Comparison of ENCODE assay signal across 1 cellular context in the genomic region with DNA sequence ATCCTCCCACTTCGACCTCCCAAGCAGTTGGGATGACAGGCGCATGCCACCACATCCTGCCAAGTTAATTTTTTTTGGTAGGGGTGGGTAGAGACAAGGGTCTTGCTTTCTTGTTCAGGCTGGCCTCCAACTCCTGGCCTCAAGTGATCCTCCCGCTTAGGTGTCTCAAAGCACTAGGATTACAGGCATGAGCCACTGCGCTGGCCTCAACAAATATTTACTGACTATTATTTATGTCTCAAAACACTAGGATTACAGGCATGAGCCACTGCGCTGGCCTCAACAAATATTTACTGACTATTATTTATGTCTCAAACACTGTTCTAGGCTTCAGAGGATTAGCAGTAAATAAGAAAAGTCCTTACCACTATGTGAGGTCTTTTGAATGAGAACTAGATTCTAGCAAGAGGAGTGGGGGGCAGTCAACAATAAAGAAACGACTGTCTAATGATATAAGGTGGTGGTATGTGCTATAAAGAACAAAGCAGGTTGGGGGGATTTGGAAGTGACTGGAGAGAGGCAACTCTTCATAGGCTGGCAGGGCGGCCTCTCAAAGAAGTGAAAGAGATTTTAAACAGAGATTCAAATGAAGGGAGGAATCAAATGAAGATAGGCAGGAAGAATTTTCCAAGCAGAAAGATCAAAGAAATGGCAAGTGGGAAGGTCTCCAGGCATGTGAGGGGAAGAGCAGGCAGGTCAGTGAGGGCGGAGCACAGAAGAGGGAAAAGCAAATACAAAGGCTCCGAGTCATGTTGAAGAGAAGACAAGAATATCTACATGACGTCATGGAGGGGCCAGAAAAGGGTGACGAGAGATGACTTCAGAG.
TF ChIP-seq lines count a peak whose summit lies in the region.

No MANE protein-coding gene starts in this region.

TF ChIP-seq in HepG2, 621 proteins besides CTCF, POLR2A, EP300 and RAD21 (continued from another document and continues in another):
- TF ChIP-seq, protein P1, sequence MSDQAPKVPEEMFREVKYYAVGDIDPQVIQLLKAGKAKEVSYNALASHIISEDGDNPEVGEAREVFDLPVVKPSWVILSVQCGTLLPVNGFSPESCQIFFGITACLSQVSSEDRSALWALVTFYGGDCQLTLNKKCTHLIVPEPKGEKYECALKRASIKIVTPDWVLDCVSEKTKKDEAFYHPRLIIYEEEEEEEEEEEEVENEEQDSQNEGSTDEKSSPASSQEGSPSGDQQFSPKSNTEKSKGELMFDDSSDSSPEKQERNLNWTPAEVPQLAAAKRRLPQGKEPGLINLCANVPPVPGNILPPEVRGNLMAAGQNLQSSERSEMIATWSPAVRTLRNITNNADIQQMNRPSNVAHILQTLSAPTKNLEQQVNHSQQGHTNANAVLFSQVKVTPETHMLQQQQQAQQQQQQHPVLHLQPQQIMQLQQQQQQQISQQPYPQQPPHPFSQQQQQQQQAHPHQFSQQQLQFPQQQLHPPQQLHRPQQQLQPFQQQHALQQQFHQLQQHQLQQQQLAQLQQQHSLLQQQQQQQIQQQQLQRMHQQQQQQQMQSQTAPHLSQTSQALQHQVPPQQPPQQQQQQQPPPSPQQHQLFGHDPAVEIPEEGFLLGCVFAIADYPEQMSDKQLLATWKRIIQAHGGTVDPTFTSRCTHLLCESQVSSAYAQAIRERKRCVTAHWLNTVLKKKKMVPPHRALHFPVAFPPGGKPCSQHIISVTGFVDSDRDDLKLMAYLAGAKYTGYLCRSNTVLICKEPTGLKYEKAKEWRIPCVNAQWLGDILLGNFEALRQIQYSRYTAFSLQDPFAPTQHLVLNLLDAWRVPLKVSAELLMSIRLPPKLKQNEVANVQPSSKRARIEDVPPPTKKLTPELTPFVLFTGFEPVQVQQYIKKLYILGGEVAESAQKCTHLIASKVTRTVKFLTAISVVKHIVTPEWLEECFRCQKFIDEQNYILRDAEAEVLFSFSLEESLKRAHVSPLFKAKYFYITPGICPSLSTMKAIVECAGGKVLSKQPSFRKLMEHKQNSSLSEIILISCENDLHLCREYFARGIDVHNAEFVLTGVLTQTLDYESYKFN (CRISPR knock-in tag; conservative IDR thresholded peaks at IDR 0.05): peak; percentile 80
- TF ChIP-seq, protein P2, sequence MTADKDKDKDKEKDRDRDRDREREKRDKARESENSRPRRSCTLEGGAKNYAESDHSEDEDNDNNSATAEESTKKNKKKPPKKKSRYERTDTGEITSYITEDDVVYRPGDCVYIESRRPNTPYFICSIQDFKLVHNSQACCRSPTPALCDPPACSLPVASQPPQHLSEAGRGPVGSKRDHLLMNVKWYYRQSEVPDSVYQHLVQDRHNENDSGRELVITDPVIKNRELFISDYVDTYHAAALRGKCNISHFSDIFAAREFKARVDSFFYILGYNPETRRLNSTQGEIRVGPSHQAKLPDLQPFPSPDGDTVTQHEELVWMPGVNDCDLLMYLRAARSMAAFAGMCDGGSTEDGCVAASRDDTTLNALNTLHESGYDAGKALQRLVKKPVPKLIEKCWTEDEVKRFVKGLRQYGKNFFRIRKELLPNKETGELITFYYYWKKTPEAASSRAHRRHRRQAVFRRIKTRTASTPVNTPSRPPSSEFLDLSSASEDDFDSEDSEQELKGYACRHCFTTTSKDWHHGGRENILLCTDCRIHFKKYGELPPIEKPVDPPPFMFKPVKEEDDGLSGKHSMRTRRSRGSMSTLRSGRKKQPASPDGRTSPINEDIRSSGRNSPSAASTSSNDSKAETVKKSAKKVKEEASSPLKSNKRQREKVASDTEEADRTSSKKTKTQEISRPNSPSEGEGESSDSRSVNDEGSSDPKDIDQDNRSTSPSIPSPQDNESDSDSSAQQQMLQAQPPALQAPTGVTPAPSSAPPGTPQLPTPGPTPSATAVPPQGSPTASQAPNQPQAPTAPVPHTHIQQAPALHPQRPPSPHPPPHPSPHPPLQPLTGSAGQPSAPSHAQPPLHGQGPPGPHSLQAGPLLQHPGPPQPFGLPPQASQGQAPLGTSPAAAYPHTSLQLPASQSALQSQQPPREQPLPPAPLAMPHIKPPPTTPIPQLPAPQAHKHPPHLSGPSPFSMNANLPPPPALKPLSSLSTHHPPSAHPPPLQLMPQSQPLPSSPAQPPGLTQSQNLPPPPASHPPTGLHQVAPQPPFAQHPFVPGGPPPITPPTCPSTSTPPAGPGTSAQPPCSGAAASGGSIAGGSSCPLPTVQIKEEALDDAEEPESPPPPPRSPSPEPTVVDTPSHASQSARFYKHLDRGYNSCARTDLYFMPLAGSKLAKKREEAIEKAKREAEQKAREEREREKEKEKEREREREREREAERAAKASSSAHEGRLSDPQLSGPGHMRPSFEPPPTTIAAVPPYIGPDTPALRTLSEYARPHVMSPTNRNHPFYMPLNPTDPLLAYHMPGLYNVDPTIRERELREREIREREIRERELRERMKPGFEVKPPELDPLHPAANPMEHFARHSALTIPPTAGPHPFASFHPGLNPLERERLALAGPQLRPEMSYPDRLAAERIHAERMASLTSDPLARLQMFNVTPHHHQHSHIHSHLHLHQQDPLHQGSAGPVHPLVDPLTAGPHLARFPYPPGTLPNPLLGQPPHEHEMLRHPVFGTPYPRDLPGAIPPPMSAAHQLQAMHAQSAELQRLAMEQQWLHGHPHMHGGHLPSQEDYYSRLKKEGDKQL (CRISPR knock-in tag; IDR thresholded peaks at IDR 0.05; ENCODE audit: low read depth): peak; percentile 98
- TF ChIP-seq MLLT10 (CRISPR knock-in tag; IDR thresholded peaks at IDR 0.05) (no peak), DNMT3B (CRISPR knock-in tag; conservative IDR thresholded peaks at IDR 0.05) (no peak), ZNF660 (CRISPR knock-in tag; IDR thresholded peaks at IDR 0.05; ENCODE audit: borderline replicate concordance, low read depth) (no peak), PAX8 (CRISPR knock-in tag; IDR thresholded peaks at IDR 0.05; ENCODE audit: borderline replicate concordance) (no peak), JARID2 (CRISPR knock-in tag; IDR thresholded peaks at IDR 0.05; ENCODE audit: insufficient replicate concordance) (no peak), CENPX (CRISPR knock-in tag; IDR thresholded peaks at IDR 0.05) (no peak), RORA (CRISPR knock-in tag; IDR thresholded peaks at IDR 0.05) (no peak), SNAI1 (CRISPR knock-in tag; IDR thresholded peaks at IDR 0.05; ENCODE audit: borderline replicate concordance) (no peak), ZNF430 (CRISPR knock-in tag; IDR thresholded peaks at IDR 0.05) (peak; percentile 60; the same call in 1 of the 2 replicates), STAG1 (CRISPR knock-in tag; IDR thresholded peaks at IDR 0.05) (no peak), NCOR1 (IDR thresholded peaks at IDR 0.05; ENCODE audit: borderline replicate concordance, low read length) (peak; percentile 46; the same call in 1 of the 2 replicates), ZNF720 (CRISPR knock-in tag; IDR thresholded peaks at IDR 0.05) (no peak), ZZZ3 (CRISPR knock-in tag; IDR thresholded peaks at IDR 0.05; ENCODE audit: borderline replicate concordance) (no peak), ZBTB7A (CRISPR knock-in tag; IDR thresholded peaks at IDR 0.05) (no peak), IRF2 (CRISPR knock-in tag; IDR thresholded peaks at IDR 0.05) (no peak), AGO1 (IDR thresholded peaks at IDR 0.05; ENCODE audit: low read depth, low read length, poor library complexity, severe bottlenecking) (no peak)
- TF ChIP-seq, protein P3, sequence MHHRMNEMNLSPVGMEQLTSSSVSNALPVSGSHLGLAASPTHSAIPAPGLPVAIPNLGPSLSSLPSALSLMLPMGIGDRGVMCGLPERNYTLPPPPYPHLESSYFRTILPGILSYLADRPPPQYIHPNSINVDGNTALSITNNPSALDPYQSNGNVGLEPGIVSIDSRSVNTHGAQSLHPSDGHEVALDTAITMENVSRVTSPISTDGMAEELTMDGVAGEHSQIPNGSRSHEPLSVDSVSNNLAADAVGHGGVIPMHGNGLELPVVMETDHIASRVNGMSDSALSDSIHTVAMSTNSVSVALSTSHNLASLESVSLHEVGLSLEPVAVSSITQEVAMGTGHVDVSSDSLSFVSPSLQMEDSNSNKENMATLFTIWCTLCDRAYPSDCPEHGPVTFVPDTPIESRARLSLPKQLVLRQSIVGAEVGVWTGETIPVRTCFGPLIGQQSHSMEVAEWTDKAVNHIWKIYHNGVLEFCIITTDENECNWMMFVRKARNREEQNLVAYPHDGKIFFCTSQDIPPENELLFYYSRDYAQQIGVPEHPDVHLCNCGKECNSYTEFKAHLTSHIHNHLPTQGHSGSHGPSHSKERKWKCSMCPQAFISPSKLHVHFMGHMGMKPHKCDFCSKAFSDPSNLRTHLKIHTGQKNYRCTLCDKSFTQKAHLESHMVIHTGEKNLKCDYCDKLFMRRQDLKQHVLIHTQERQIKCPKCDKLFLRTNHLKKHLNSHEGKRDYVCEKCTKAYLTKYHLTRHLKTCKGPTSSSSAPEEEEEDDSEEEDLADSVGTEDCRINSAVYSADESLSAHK (CRISPR knock-in tag; IDR thresholded peaks at IDR 0.05; ENCODE audit: borderline replicate concordance): no peak
- TF ChIP-seq, protein P4, sequence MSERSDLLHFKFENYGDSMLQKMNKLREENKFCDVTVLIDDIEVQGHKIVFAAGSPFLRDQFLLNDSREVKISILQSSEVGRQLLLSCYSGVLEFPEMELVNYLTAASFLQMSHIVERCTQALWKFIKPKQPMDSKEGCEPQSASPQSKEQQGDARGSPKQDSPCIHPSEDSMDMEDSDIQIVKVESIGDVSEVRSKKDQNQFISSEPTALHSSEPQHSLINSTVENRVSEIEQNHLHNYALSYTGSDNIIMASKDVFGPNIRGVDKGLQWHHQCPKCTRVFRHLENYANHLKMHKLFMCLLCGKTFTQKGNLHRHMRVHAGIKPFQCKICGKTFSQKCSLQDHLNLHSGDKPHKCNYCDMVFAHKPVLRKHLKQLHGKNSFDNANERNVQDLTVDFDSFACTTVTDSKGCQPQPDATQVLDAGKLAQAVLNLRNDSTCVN (CRISPR knock-in tag; IDR thresholded peaks at IDR 0.05; ENCODE audit: borderline replicate concordance): no peak
- TF ChIP-seq, protein P5, sequence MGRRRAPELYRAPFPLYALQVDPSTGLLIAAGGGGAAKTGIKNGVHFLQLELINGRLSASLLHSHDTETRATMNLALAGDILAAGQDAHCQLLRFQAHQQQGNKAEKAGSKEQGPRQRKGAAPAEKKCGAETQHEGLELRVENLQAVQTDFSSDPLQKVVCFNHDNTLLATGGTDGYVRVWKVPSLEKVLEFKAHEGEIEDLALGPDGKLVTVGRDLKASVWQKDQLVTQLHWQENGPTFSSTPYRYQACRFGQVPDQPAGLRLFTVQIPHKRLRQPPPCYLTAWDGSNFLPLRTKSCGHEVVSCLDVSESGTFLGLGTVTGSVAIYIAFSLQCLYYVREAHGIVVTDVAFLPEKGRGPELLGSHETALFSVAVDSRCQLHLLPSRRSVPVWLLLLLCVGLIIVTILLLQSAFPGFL (CRISPR knock-in tag; IDR thresholded peaks at IDR 0.05): no peak
- TF ChIP-seq, protein P6, sequence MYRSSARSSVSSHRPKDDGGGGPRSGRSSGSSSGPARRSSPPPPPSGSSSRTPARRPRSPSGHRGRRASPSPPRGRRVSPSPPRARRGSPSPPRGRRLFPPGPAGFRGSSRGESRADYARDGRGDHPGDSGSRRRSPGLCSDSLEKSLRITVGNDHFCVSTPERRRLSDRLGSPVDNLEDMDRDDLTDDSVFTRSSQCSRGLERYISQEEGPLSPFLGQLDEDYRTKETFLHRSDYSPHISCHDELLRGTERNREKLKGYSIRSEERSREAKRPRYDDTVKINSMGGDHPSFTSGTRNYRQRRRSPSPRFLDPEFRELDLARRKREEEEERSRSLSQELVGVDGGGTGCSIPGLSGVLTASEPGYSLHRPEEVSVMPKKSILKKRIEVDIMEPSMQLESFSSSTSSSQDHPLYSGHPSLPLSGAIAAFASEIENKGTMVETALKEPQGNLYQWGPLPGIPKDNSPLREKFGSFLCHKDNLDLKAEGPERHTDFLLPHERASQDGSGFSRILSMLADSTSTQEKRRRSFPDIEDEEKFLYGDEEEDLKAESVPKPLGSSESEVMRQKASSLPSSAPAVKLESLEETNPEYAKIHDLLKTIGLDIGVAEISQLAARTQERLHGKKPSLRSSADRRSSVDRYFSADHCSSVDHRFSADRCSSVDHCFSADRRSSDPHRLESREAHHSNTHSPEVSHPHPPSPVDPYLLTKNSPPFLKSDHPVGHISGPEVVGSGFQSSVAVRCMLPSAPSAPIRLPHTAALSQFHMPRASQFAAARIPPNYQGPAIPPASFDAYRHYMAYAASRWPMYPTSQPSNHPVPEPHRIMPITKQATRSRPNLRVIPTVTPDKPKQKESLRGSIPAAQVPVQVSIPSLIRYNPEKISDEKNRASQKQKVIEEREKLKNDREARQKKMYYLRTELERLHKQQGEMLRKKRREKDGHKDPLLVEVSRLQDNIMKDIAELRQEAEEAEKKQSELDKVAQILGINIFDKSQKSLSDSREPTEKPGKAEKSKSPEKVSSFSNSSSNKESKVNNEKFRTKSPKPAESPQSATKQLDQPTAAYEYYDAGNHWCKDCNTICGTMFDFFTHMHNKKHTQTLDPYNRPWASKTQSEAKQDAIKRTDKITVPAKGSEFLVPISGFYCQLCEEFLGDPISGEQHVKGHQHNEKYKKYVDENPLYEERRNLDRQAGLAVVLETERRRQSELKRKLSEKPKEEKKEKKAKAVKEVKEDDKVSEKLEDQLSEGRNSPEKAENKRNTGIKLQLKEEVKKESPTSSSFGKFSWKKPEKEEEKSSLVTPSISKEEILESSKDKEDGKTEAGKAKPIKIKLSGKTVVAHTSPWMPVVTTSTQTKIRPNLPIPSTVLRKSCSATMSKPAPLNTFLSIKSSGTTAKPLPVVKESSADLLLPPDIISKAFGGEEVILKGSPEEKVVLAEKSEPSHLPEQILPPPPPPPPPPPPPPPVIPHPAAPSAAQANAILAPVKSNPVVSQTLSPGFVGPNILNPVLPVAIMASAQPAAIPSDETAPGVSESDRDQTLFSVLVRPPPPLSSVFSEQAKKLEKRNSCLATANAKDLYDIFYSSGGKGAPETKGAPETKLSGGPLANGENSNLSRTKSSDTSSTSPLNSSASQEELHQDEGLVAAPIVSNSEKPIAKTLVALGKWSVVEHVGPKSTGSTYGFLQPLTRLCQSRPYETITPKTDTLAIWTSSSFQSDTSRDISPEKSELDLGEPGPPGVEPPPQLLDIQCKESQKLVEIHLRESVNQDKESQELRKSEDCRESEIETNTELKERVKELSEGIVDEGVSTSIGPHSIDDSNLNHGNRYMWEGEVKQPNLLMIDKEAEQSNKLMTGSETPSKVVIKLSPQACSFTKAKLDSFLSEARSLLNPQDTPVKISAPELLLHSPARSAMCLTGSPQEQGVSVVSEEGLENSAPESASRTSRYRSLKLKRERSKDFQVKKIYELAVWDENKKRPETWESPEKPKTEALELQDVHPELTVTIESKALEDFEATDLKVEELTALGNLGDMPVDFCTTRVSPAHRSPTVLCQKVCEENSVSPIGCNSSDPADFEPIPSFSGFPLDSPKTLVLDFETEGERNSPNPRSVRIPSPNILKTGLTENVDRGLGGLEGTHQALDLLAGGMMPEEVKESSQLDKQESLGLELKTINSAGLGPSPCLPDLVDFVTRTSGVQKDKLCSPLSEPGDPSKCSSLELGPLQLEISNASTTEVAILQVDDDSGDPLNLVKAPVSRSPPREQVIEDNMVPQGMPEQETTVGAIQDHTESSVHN (CRISPR knock-in tag; IDR thresholded peaks at IDR 0.05): no peak
- TF ChIP-seq, protein P7, sequence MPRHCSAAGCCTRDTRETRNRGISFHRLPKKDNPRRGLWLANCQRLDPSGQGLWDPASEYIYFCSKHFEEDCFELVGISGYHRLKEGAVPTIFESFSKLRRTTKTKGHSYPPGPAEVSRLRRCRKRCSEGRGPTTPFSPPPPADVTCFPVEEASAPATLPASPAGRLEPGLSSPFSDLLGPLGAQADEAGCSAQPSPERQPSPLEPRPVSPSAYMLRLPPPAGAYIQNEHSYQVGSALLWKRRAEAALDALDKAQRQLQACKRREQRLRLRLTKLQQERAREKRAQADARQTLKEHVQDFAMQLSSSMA (CRISPR knock-in tag; IDR thresholded peaks at IDR 0.05): no peak
- TF ChIP-seq, protein P8, sequence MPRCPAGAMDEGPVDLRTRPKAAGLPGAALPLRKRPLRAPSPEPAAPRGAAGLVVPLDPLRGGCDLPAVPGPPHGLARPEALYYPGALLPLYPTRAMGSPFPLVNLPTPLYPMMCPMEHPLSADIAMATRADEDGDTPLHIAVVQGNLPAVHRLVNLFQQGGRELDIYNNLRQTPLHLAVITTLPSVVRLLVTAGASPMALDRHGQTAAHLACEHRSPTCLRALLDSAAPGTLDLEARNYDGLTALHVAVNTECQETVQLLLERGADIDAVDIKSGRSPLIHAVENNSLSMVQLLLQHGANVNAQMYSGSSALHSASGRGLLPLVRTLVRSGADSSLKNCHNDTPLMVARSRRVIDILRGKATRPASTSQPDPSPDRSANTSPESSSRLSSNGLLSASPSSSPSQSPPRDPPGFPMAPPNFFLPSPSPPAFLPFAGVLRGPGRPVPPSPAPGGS (CRISPR knock-in tag; IDR thresholded peaks at IDR 0.05): no peak
